Comparison of ENCODE assay signal across 1 cellular context in the genomic region with DNA sequence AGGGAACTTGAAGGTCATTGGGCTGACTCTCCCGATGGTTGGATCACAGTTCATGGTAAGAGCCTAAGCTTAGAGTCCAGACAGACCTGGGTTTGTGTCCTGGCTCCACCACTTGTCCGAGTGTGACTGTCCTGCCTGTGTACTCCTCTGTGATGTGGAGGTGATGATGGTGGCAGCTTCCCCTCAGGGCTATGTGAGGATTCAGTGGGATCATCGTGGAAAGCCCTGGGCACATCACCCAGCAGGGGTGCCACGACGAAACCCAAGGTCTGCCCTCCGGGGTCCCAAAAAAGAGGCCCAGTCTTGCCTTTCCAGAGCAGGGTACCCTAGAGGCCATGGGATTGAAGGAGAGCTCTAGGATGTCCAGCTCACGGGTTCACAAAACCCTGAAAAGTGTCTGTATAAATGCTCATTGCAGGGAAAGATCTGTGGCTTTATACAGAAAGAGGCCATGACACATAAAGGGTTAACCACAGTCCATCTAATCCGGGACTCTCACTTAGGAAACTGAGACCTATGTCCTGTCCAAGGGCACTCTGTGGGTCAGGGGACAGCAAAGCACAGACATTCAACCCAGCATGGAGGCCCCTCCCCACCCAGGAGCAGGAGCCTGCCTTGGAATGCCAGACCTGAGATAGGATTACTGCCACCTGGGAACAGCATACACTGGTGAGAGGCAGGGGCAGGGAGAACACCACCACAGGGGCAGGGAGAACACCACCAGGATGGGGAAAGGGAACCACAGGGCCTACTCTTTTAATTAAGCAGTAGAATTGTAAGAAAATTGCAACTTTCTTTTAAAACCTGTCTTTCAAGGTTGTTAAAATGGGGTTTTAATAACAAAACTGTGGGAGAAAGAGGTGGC.
TF ChIP-seq lines count a peak whose summit lies in the region.

No MANE protein-coding gene starts in this region.

TF ChIP-seq in GM12878, 131 proteins besides CTCF, POLR2A, EP300 and RAD21 (continued from another document):
- TF ChIP-seq ZBTB11 (CRISPR knock-in tag; IDR thresholded peaks at IDR 0.05) (no peak), PAX5 (IDR thresholded peaks at IDR 0.05; ENCODE audit: borderline replicate concordance, low read depth, low read length) (no peak), CUX1 (IDR thresholded peaks at IDR 0.05; ENCODE audit: insufficient replicate concordance, low read depth, low read length) (no peak)
- TF ChIP-seq, protein P1, sequence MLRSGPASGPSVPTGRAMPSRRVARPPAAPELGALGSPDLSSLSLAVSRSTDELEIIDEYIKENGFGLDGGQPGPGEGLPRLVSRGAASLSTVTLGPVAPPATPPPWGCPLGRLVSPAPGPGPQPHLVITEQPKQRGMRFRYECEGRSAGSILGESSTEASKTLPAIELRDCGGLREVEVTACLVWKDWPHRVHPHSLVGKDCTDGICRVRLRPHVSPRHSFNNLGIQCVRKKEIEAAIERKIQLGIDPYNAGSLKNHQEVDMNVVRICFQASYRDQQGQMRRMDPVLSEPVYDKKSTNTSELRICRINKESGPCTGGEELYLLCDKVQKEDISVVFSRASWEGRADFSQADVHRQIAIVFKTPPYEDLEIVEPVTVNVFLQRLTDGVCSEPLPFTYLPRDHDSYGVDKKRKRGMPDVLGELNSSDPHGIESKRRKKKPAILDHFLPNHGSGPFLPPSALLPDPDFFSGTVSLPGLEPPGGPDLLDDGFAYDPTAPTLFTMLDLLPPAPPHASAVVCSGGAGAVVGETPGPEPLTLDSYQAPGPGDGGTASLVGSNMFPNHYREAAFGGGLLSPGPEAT (IDR thresholded peaks at IDR 0.05; ENCODE audit: low read depth) = 0 out of 2 replicates have a peak, but pooled peaks have one; percentile 23
